Comparison of ENCODE assay signal across 20 cellular contexts in the genomic region with DNA sequence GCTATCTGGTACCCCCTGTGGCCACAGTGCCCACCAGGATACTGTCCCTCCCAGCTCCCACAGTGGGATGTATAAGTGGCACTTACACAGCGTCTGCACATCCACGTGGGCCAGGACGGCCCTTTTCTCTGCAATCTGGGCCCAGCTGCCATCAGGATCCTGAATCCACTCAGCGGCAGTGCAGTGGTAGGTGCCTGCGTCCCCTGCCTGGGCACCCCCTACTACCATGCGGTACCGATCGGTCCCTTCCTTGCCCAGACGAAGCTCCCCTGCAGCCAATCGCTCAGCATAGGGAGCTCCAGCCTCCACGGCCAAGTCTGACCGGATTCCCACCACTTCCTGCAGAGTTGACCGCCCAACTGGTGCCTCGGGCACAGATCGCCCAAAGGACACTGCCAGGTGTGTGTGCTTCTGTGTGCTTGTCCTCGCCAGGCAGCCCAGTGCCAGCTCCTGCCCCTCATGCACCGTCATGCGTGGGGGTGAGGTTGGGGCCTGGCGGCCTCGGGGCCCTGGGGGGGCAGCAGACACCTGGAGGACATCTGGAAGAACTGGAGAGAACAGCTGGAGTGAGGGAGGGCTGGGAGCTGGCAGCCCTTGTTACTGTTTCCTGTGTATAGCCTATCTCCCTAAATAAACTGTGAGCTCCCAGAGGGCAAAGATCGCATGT. TPM values are rescaled to one million over a fixed set of nuclear protein-coding genes. Genes with fewer than 3 reads are reported as not detected.
"Had no signal": no experiment of that assay in that cellular context is flagged by ENCODE, and none has a peak within 500 bp of the region (broad histone marks: within the 10 kb centered on the region; RNA-seq: fewer than 3 reads in every experiment).

No MANE protein-coding gene starts in this region.

- H3K4me1 ChIP-seq: parathyroid adenoma had no signal

- H3K9me3 ChIP-seq: body of pancreas, heart right ventricle, upper lobe of left lung had no signal

- H3K27me3 Mint-ChIP-seq: activated CD4-positive, alpha-beta T cell treated with anti-CD3 and anti-CD28 coated beads for 36 hours; T-cell had no signal

- FAIRE-seq: frontal cortex, islet of Langerhans had no signal

- H3K4me3 Mint-ChIP-seq: activated CD4-positive, alpha-beta T cell treated with anti-CD3 and anti-CD28 coated beads for 36 hours; activated naive CD4-positive, alpha-beta T cell treated with anti-CD3 and anti-CD28 coated beads for 36 hours; activated T-helper 1 cell treated with anti-CD3 and anti-CD28 coated beads, Interleukin-12 subunit alpha, Interleukin-12 subunit beta, Interleukin-2, Interleukin-4 antibody, amounts not matched to agents 30 ng/mL and 10 ng/mL and 1 ng/mL, durations not matched to agents 14 hours and 24 hours and 36 hours; neural progenitor cell; T-cell had no signal

- H3K4me3 ChIP-seq: body of pancreas, heart right ventricle, neural progenitor cell, upper lobe of left lung had no signal

- H3K9me3 Mint-ChIP-seq: activated naive CD4-positive, alpha-beta T cell treated with anti-CD3 and anti-CD28 coated beads for 36 hours; activated T-helper 1 cell treated with anti-CD3 and anti-CD28 coated beads, Interleukin-12 subunit alpha, Interleukin-12 subunit beta, Interleukin-2, Interleukin-4 antibody, amounts not matched to agents 30 ng/mL and 10 ng/mL and 1 ng/mL, durations not matched to agents 14 hours and 24 hours and 36 hours; neural progenitor cell; T-cell had no signal

- H3K27ac ChIP-seq: neural progenitor cell, parathyroid adenoma, upper lobe of left lung had no signal

- H3K36me3 ChIP-seq: neural progenitor cell had no signal

- H3K27ac Mint-ChIP-seq: activated CD4-positive, alpha-beta T cell treated with anti-CD3 and anti-CD28 coated beads for 36 hours; activated naive CD4-positive, alpha-beta T cell treated with anti-CD3 and anti-CD28 coated beads for 36 hours; activated T-helper 1 cell treated with anti-CD3 and anti-CD28 coated beads, Interleukin-12 subunit alpha, Interleukin-12 subunit beta, Interleukin-2, Interleukin-4 antibody, amounts not matched to agents 30 ng/mL and 10 ng/mL and 1 ng/mL, durations not matched to agents 14 hours and 24 hours and 36 hours; neural progenitor cell had no signal

- DNase-seq: activated CD4-positive, alpha-beta T cell treated with anti-CD3 and anti-CD28 coated beads for 36 hours; activated naive CD4-positive, alpha-beta T cell treated with anti-CD3 and anti-CD28 coated beads for 36 hours; cerebellar nuclear complex; heart right ventricle; T-cell; T1000 had no signal

- H3K36me3 Mint-ChIP-seq: neural progenitor cell had no signal

- H3K27me3 ChIP-seq: body of pancreas, heart right ventricle, upper lobe of left lung had no signal

- H2AFZ ChIP-seq: neural progenitor cell, parathyroid adenoma had no signal

- ATAC-seq: activated CD4-positive, alpha-beta T cell treated with anti-CD3 and anti-CD28 coated beads for 36 hours; body of pancreas; heart right ventricle; T-cell had no signal

- H3K4me2 ChIP-seq: neural progenitor cell had no signal

- H3K9ac ChIP-seq: neural progenitor cell, parathyroid adenoma had no signal

RNA-seq across cellular contexts. Expression of a gene that starts 12.4 kb away (rescaled TPM):
- total RNA-seq: activated naive CD4-positive, alpha-beta T cell treated with anti-CD3 and anti-CD28 coated beads for 36 hours; activated T-helper 1 cell treated with anti-CD3 and anti-CD28 coated beads, Interleukin-12 subunit alpha, Interleukin-12 subunit beta, Interleukin-2, Interleukin-4 antibody, amounts not matched to agents 30 ng/mL and 10 ng/mL and 1 ng/mL, durations not matched to agents 14 hours and 24 hours and 36 hours; body of pancreas; mesenteric fat pad; myocyte; renal cortical epithelial cell; SK-MEL-5; skeletal muscle tissue; subcutaneous adipose tissue; T-cell; upper lobe of left lung had no signal

RNA-seq across cellular contexts. Expression of a gene that starts 21.8 kb away (rescaled TPM):
- total RNA-seq: activated CD4-positive, alpha-beta T cell treated with anti-CD3 and anti-CD28 coated beads for 36 hours; activated naive CD4-positive, alpha-beta T cell treated with anti-CD3 and anti-CD28 coated beads for 36 hours; activated T-helper 1 cell treated with anti-CD3 and anti-CD28 coated beads, Interleukin-12 subunit alpha, Interleukin-12 subunit beta, Interleukin-2, Interleukin-4 antibody, amounts not matched to agents 30 ng/mL and 10 ng/mL and 1 ng/mL, durations not matched to agents 14 hours and 24 hours and 36 hours; SK-MEL-5 had no signal

RNA-seq across cellular contexts. Expression of a gene that starts 23.8 kb away (rescaled TPM):
- total RNA-seq: activated naive CD4-positive, alpha-beta T cell treated with anti-CD3 and anti-CD28 coated beads for 36 hours; activated T-helper 1 cell treated with anti-CD3 and anti-CD28 coated beads, Interleukin-12 subunit alpha, Interleukin-12 subunit beta, Interleukin-2, Interleukin-4 antibody, amounts not matched to agents 30 ng/mL and 10 ng/mL and 1 ng/mL, durations not matched to agents 14 hours and 24 hours and 36 hours; body of pancreas; lower leg skin; myocyte; subcutaneous adipose tissue had no signal

RNA-seq across cellular contexts. Expression of a gene that starts 57.6 kb away (rescaled TPM):
- total RNA-seq: activated CD4-positive, alpha-beta T cell treated with anti-CD3 and anti-CD28 coated beads for 36 hours; activated naive CD4-positive, alpha-beta T cell treated with anti-CD3 and anti-CD28 coated beads for 36 hours; activated T-helper 1 cell treated with anti-CD3 and anti-CD28 coated beads, Interleukin-12 subunit alpha, Interleukin-12 subunit beta, Interleukin-2, Interleukin-4 antibody, amounts not matched to agents 30 ng/mL and 10 ng/mL and 1 ng/mL, durations not matched to agents 14 hours and 24 hours and 36 hours; body of pancreas; frontal cortex; renal cortical epithelial cell; SK-MEL-5; T-cell had no signal
